8 cellular contexts compared by ENCODE assay signal in the genomic region with DNA sequence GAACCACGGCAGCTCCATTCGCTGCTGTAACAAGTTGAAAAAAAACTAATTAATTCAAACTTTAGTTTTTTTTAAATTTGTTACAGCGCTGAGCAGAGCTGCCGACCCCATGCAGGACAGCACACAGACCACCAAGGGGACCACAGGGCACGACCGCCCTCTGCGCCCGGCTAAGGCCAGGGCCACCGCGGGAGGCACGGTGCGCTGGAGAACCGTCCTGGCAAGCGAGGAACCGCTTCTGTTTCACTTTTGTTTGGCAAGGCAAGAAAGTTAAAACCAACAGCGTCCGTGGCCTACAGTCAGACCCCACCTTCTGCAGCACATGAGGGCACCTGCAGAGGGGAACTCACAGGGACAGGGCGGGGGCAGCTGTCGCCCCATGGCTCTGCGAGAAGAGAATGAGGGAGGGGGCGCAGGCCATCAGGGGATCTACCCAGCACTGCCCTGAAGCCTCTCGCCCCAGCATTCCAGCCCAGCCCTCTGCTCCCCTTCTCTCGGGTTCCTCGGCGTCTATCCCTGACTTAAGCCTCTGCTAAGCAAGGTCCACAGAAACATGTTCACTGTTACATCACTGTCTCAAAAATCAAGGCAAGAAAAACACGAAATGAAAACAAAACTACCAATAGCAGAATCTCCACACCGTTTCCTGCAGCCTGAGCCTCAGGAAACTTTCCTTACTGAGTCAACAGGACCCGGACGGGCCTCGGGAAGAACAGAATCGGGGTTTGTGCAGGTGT.
DNase-seq lines count a peak whose midpoint lies in the region; ATAC-seq, FAIRE-seq and TF ChIP-seq lines count a peak whose summit lies in the region.

No MANE protein-coding gene starts in this region.

- no peak for TF ChIP-seq POLR2A in ovary (IDR thresholded peaks at IDR 0.05)

- H3K4me3 Mint-ChIP-seq in T-helper 17 cell: peak overlapping the region; percentile 84

- DNase-seq in cardiac septum (ENCODE audit: low spot score) (peak; percentile 71), Right ventricle myocardium superior (no peak), T-helper 17 cell (peak in 1 of 3 donors; percentile 10), ovary (no peak), hepatocyte (ENCODE audit: low spot score) (no peak), NCI-H1694 treated with DMSO at 0.1 percent for 48 hours (lab: John Stamatoyannopoulos, UW) (no peak), RCC 7860 (ENCODE audit: low spot score) (no peak)

- H3K27me3 Mint-ChIP-seq in T-helper 17 cell: peaks cover 8% of the 10 kb centered on the region

- ATAC-seq in Right ventricle myocardium superior (ENCODE audit: poor library complexity) (no peak), T-helper 17 cell (peak; percentile 76)

- peaks cover 5% of the 10 kb centered on the region for H3K4me1 Mint-ChIP-seq in T-helper 17 cell

- H3K27me3 ChIP-seq in ectodermal cell (ENCODE audit: control insufficient read depth, insufficient read depth, low read length, poor library complexity, severe bottlenecking): peaks cover 27% of the 10 kb centered on the region
- no peaks in the 10 kb centered on the region for H3K27me3 ChIP-seq in ovary
- no peaks in the 10 kb centered on the region for H3K27me3 ChIP-seq in hepatocyte

- no peaks in the 10 kb centered on the region for H3K9me3 ChIP-seq in T-helper 17 cell (ENCODE audit: control insufficient read depth, low read length, poor library complexity, severe bottlenecking)
- H3K9me3 ChIP-seq in ectodermal cell (ENCODE audit: control insufficient read depth, low read length): no peaks in the 10 kb centered on the region
- H3K9me3 ChIP-seq in ovary: no peaks in the 10 kb centered on the region
- H3K9me3 ChIP-seq in hepatocyte (ENCODE audit: low read depth): no peaks in the 10 kb centered on the region

- peaks cover 19% of the 10 kb centered on the region for H3K79me2 ChIP-seq in hepatocyte

- WGBS in ectodermal cell, 2 experiments: 41 to 46% methylated on average over 31 of the region's 31 CpGs
- WGBS in ovary, 3 donors: 12 to 42% (median 26%) methylated on average over 31 of the region's 31 CpGs
- WGBS in hepatocyte (ENCODE audit: low lambda C conversion rate, missing lambda C conversion rate): 92% methylated on average over 30 of the region's 31 CpGs

- H2AFZ ChIP-seq in hepatocyte: no peak overlapping the region

- H3K4me3 ChIP-seq in ectodermal cell (ENCODE audit: insufficient read depth, low read depth, low read length) (peak overlapping the region; percentile 14), ovary (peak overlapping the region; percentile 35), hepatocyte (no peak overlapping the region)

- H3K27ac Mint-ChIP-seq in T-helper 17 cell: peak overlapping the region; percentile 90

- H3K36me3 ChIP-seq in ectodermal cell (ENCODE audit: control insufficient read depth, insufficient read depth, low read length): no peaks in the 10 kb centered on the region
- H3K36me3 ChIP-seq in ovary: no peaks in the 10 kb centered on the region
- H3K36me3 ChIP-seq in hepatocyte (replicated peaks; ENCODE audit: insufficient read depth, low read depth): no peaks in the 10 kb centered on the region

- peaks cover 6% of the 10 kb centered on the region for H4K20me1 ChIP-seq in hepatocyte (ENCODE audit: insufficient read depth, poor library complexity, severe bottlenecking)

- peak overlapping the region; percentile 58 for H3K27ac ChIP-seq in ectodermal cell (ENCODE audit: insufficient read depth, low read depth, low read length, poor library complexity, severe bottlenecking)
- H3K27ac ChIP-seq in ovary: peak overlapping the region; percentile 52 to 83
- no peak overlapping the region for H3K27ac ChIP-seq in hepatocyte

- no peak for TF ChIP-seq EP300 in ovary (IDR thresholded peaks at IDR 0.05)

- H3K4me1 ChIP-seq in ectodermal cell (ENCODE audit: control insufficient read depth, insufficient read depth, low read length) (peaks cover 33% of the 10 kb centered on the region), ovary (ENCODE audit: insufficient read depth) (peaks cover 13% of the 10 kb centered on the region), hepatocyte (ENCODE audit: insufficient read depth) (no peaks in the 10 kb centered on the region)

- H3K36me3 Mint-ChIP-seq in T-helper 17 cell (ENCODE audit: low read depth): peaks cover under 1% of the 10 kb centered on the region

- H3K4me2 ChIP-seq in hepatocyte: no peak overlapping the region

- H3K9me2 ChIP-seq in hepatocyte (replicated peaks; ENCODE audit: insufficient read depth): no peaks in the 10 kb centered on the region

- TF ChIP-seq CTCF in ovary (IDR thresholded peaks at IDR 0.05): no peak
- TF ChIP-seq CTCF in hepatocyte (IDR thresholded peaks at IDR 0.05; ENCODE audit: poor library complexity): no peak

- FAIRE-seq in RCC 7860 (lab: Jason Lieb, UNC): no peak

- intact Hi-C loops in cardiac septum (cut with DNase I) (no loop called here), Right ventricle myocardium superior (cut with DNase I) (no loop called here), ovary (cut with DNase I) (no loop called here)
